ENCODE assay signal across 21 cellular contexts in genomic region chr9:135765416-135765815, GRCh38.
"Had no signal": no experiment of that assay in that cellular context is flagged by ENCODE, and none has a peak within 500 bp of the region (broad histone marks: within the 10 kb centered on the region; RNA-seq: fewer than 3 reads in every experiment).

No MANE protein-coding gene starts in this region.

- H3K27me3 ChIP-seq: colonic mucosa, dorsolateral prefrontal cortex, esophagus squamous epithelium, foreskin keratinocyte, gastrocnemius medialis, heart left ventricle, heart right ventricle had no signal

- ATAC-seq: effector memory CD8-positive, alpha-beta T cell; foreskin keratinocyte; gastrocnemius medialis; gastroesophageal sphincter; heart left ventricle; heart right ventricle had no signal

- H3K27ac ChIP-seq: colonic mucosa, coronary artery, dorsolateral prefrontal cortex, epithelial cell of prostate, esophagus muscularis mucosa, esophagus squamous epithelium, foreskin keratinocyte, gastrocnemius medialis, gastroesophageal sphincter, heart left ventricle, heart right ventricle had no signal

- DNase-seq: colonic mucosa; cortex of kidney; dermis blood vessel endothelial cell; dorsolateral prefrontal cortex; effector CD4-positive, alpha-beta T cell; effector CD8-positive, alpha-beta T cell; effector memory CD4-positive, alpha-beta T cell; effector memory CD8-positive, alpha-beta T cell; endodermal cell; esophagus squamous epithelium; foreskin fibroblast; gastrocnemius medialis; glutamatergic neuron; head of caudate nucleus; heart left ventricle; heart right ventricle had no signal

- H3K36me3 ChIP-seq: colonic mucosa, esophagus muscularis mucosa, esophagus squamous epithelium, gastrocnemius medialis, gastroesophageal sphincter, heart left ventricle, heart right ventricle had no signal

- H3K4me1 ChIP-seq: colonic mucosa, esophagus muscularis mucosa, esophagus squamous epithelium, foreskin keratinocyte, gastrocnemius medialis, gastroesophageal sphincter, heart left ventricle, heart right ventricle had no signal

- H3K9me3 ChIP-seq: colonic mucosa, gastrocnemius medialis had no signal

- H3K4me3 ChIP-seq: colonic mucosa, coronary artery, dorsolateral prefrontal cortex, esophagus muscularis mucosa, esophagus squamous epithelium, gastrocnemius medialis, gastroesophageal sphincter, heart left ventricle, heart right ventricle had no signal
